ENCODE assay signal across 12 cellular contexts in genomic region chr6:100455230-100456124, GRCh38.
A peak's percentile ranks its signal among the peaks of the same experiment; 100 is the strongest.
DNase-seq lines count a peak whose midpoint lies in the region; ATAC-seq, FAIRE-seq and TF ChIP-seq lines count a peak whose summit lies in the region.
"Had no signal": no experiment of that assay in that cellular context is flagged by ENCODE, and none has a peak within 500 bp of the region (broad histone marks: within the 10 kb centered on the region; RNA-seq: fewer than 3 reads in every experiment).

No MANE protein-coding gene starts in this region.

- H3K4me3 Mint-ChIP-seq in central memory CD8-positive, alpha-beta T cell: no peak overlapping the region
- H3K4me3 Mint-ChIP-seq in nephron: peak overlapping the region; percentile 68 to 80 (median 78)

- DNase-seq in ELF-1 (ENCODE audit: low read depth, low spot score) (peak; percentile 72), T-helper 9 cell (no peak), HTR-8/SVneo (ENCODE audit: insufficient read length, low spot score) (no peak)
- no peak for DNase-seq in central memory CD8-positive, alpha-beta T cell (ENCODE audit: low spot score in 2 of 2)
- DNase-seq: DMS153, NCI-H1694, OCI-M1 had no signal

- ATAC-seq in GM21825 (IDR thresholded peaks at IDR 0.05; ENCODE audit: unreplicated experiment) (peak; percentile 65), GM19455 (IDR thresholded peaks at IDR 0.05; ENCODE audit: unreplicated experiment) (no peak), HG03565 (IDR thresholded peaks at IDR 0.05; ENCODE audit: unreplicated experiment) (no peak)
- ATAC-seq in central memory CD8-positive, alpha-beta T cell (replicated peaks; ENCODE audit: extremely low read depth, poor library complexity, severe bottlenecking): no peak
- ATAC-seq: gastroesophageal sphincter had no signal

- no peaks in the 10 kb centered on the region for H3K27me3 Mint-ChIP-seq in central memory CD8-positive, alpha-beta T cell
- H3K27me3 Mint-ChIP-seq in nephron (ENCODE audit: low read depth): no peaks in the 10 kb centered on the region

- no peaks in the 10 kb centered on the region for H3K4me1 Mint-ChIP-seq in central memory CD8-positive, alpha-beta T cell
- peaks cover 30% of the 10 kb centered on the region for H3K4me1 Mint-ChIP-seq in nephron

- no peak for TF ChIP-seq CTCF in nephron (IDR thresholded peaks at IDR 0.05; ENCODE audit: unreplicated experiment in 3 of 3)

- H3K9me3 Mint-ChIP-seq in central memory CD8-positive, alpha-beta T cell: no peaks in the 10 kb centered on the region
- no peaks in the 10 kb centered on the region for H3K9me3 Mint-ChIP-seq in nephron

- FAIRE-seq in HTR-8/SVneo (lab: Jason Lieb, UNC): no peak

- peak overlapping the region; percentile 18 for H3K27ac Mint-ChIP-seq in central memory CD8-positive, alpha-beta T cell (ENCODE audit: low read depth)
- H3K27ac Mint-ChIP-seq in nephron: peak overlapping the region; percentile 97 to 98 (median 97)

- H3K36me3 Mint-ChIP-seq in central memory CD8-positive, alpha-beta T cell (ENCODE audit: insufficient read depth): peaks cover 8% of the 10 kb centered on the region
- no peaks in the 10 kb centered on the region for H3K36me3 Mint-ChIP-seq in nephron (ENCODE audit: low read depth)
